In genomic region chr7:99096124-99096887, GRCh38 we compare ENCODE assay signal across 11 cellular contexts. TPM values are rescaled to one million over a fixed set of nuclear protein-coding genes. Genes with fewer than 3 reads are reported as not detected.
DNase-seq lines count a peak whose midpoint lies in the region; ATAC-seq and TF ChIP-seq lines count a peak whose summit lies in the region.
"Had no signal": no experiment of that assay in that cellular context is flagged by ENCODE, and none has a peak within 500 bp of the region (broad histone marks: within the 10 kb centered on the region; RNA-seq: fewer than 3 reads in every experiment).

No MANE protein-coding gene starts in this region.

- no peak for ATAC-seq in activated T-cell treated with anti-CD3 and anti-CD28 coated beads, Interleukin-2, amount 50 U/mL, for 72 hours (replicated peaks in 1 of 2)
- ATAC-seq in HG03159 (IDR thresholded peaks at IDR 0.05; ENCODE audit: unreplicated experiment), result no peak

- TF ChIP-seq POLR2A in vagina (IDR thresholded peaks at IDR 0.05), result no peak

- peak overlapping the region; percentile 72 for H3K27ac Mint-ChIP-seq in activated T-cell treated with anti-CD3 and anti-CD28 coated beads, Interleukin-2, amount 50 U/mL, for 72 hours
- no peak overlapping the region for H3K27ac Mint-ChIP-seq in activated T-cell treated with anti-CD3 and anti-CD28 coated beads, Interleukin-2, amount 50 U/mL, for 24 hours
- peak overlapping the region; percentile 58 for H3K27ac Mint-ChIP-seq in osteocyte (ENCODE audit: unreplicated experiment)

- H3K4me1 Mint-ChIP-seq in activated T-cell treated with anti-CD3 and anti-CD28 coated beads, Interleukin-2, amount 50 U/mL, for 72 hours (ENCODE audit: low read depth), result peaks cover 20% of the 10 kb centered on the region
- peaks cover 50% of the 10 kb centered on the region for H3K4me1 Mint-ChIP-seq in activated T-cell treated with anti-CD3 and anti-CD28 coated beads, Interleukin-2, amount 50 U/mL, for 24 hours (ENCODE audit: low read depth)
- H3K4me1 Mint-ChIP-seq in osteocyte (ENCODE audit: unreplicated experiment), result peaks cover 63% of the 10 kb centered on the region

- no peak for DNase-seq in activated T-cell treated with anti-CD3 and anti-CD28 coated beads, Interleukin-2, amount 50 U/mL, for 72 hours
- no peak for DNase-seq in activated T-cell treated with anti-CD3 and anti-CD28 coated beads, Interleukin-2, amount 50 U/mL, for 24 hours
- peak; percentile 64 for DNase-seq in fibroblast of villous mesenchyme (ENCODE audit: low read depth)
- DNase-seq in osteocyte (ENCODE audit: extremely low spot score, unreplicated experiment), result no peak
- DNase-seq in vagina (ENCODE audit: extremely low spot score in 2 of 2), result no peak
- no peak for DNase-seq in cerebellar nuclear complex (lab: John Stamatoyannopoulos, UW)
- no peak for DNase-seq in amniotic stem cell (lab: John Stamatoyannopoulos, UW)
- DNase-seq: activated CD4-positive, CD25-positive, alpha-beta regulatory T cell treated with anti-CD3 and anti-CD28 coated beads, Interleukin-2, amount 50 U/mL, for 72 hours; activated effector memory CD4-positive, alpha-beta T cell treated with anti-CD3 and anti-CD28 coated beads, Interleukin-2, amount 50 U/mL, for 16 hours; endodermal cell had no signal

- no peak overlapping the region for H3K4me3 ChIP-seq in fibroblast of villous mesenchyme (ENCODE audit: low read depth, low read length)
- H3K4me3 ChIP-seq in vagina, result no peak overlapping the region

- peaks cover 0 to 2% of the 10 kb centered on the region in 2 donors for H3K9me3 Mint-ChIP-seq in activated T-cell treated with anti-CD3 and anti-CD28 coated beads, Interleukin-2, amount 50 U/mL, for 72 hours
- peaks cover 25% of the 10 kb centered on the region for H3K9me3 Mint-ChIP-seq in activated T-cell treated with anti-CD3 and anti-CD28 coated beads, Interleukin-2, amount 50 U/mL, for 24 hours
- H3K9me3 Mint-ChIP-seq in osteocyte (ENCODE audit: unreplicated experiment), result peaks cover 13% of the 10 kb centered on the region

- no peaks in the 10 kb centered on the region for H3K27me3 Mint-ChIP-seq in activated T-cell treated with anti-CD3 and anti-CD28 coated beads, Interleukin-2, amount 50 U/mL, for 72 hours (ENCODE audit: low read depth)
- H3K27me3 Mint-ChIP-seq in activated T-cell treated with anti-CD3 and anti-CD28 coated beads, Interleukin-2, amount 50 U/mL, for 24 hours, result no peaks in the 10 kb centered on the region
- H3K27me3 Mint-ChIP-seq in osteocyte (ENCODE audit: unreplicated experiment), result no peaks in the 10 kb centered on the region

- no peaks in the 10 kb centered on the region for H3K27me3 ChIP-seq in vagina

- peaks cover 34% of the 10 kb centered on the region for H3K4me1 ChIP-seq in vagina

- TF ChIP-seq CTCF in fibroblast of villous mesenchyme (IDR thresholded peaks at IDR 0.05; ENCODE audit: insufficient read depth, low read depth, low read length), result no peak
- TF ChIP-seq CTCF in osteocyte (IDR thresholded peaks at IDR 0.05), result no peak
- TF ChIP-seq CTCF in vagina (IDR thresholded peaks at IDR 0.05), result no peak

- H3K9me3 ChIP-seq in vagina, result no peaks in the 10 kb centered on the region

- intact Hi-C loops in vagina (cut with DNase I), result no loop called here

- H3K4me3 Mint-ChIP-seq in activated T-cell treated with anti-CD3 and anti-CD28 coated beads, Interleukin-2, amount 50 U/mL, for 72 hours, result peak overlapping the region in 1 of 2 donors; percentile 66
- no peak overlapping the region for H3K4me3 Mint-ChIP-seq in activated T-cell treated with anti-CD3 and anti-CD28 coated beads, Interleukin-2, amount 50 U/mL, for 24 hours
- no peak overlapping the region for H3K4me3 Mint-ChIP-seq in osteocyte (ENCODE audit: unreplicated experiment)
- H3K4me3 Mint-ChIP-seq: endodermal cell had no signal

- no peaks in the 10 kb centered on the region for H3K36me3 ChIP-seq in vagina

- peaks cover 6 to 10% of the 10 kb centered on the region in 2 donors for H3K36me3 Mint-ChIP-seq in activated T-cell treated with anti-CD3 and anti-CD28 coated beads, Interleukin-2, amount 50 U/mL, for 72 hours (ENCODE audit: insufficient read depth in 2 of 2)
- peaks cover 37% of the 10 kb centered on the region for H3K36me3 Mint-ChIP-seq in activated T-cell treated with anti-CD3 and anti-CD28 coated beads, Interleukin-2, amount 50 U/mL, for 24 hours (ENCODE audit: low read depth)
- peaks cover 17% of the 10 kb centered on the region for H3K36me3 Mint-ChIP-seq in osteocyte (ENCODE audit: unreplicated experiment)

- peak overlapping the region; percentile 68 for H3K27ac ChIP-seq in vagina

RNA-seq across cellular contexts. Expression of gene SMURF1, which starts 47.6 kb away (rescaled TPM):
- 10 to 100 TPM; 15.9 to 18.8 TPM for total RNA-seq in activated T-cell treated with anti-CD3 and anti-CD28 coated beads, Interleukin-2, amount 50 U/mL, for 72 hours
- total RNA-seq in fibroblast of villous mesenchyme (28.7 and 29.8 TPM in 2 replicates), osteocyte (23.6 and 24.1 TPM in 2 replicates), vagina (30.0 TPM)
